In the genomic region with DNA sequence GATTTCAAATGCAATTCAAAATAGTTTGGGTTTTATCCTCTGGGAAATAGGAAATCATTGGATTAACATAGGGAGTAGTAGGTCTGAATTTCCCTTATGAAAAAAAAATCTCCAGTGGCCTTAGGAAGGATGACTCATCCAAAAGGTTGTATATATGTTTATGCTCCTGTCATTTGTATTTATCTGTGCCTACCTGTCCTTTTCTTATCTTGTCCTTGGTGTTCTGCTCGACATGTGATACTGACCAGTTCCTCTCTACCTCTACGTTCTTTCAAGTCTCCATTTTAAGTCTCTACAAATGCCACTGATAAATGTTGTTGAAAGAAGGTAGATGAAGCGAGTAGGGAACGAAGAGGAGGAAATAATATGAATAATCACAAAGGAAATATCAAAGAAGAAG, we compare ENCODE assay signal across 19 cellular contexts. TPM values are rescaled to one million over a fixed set of nuclear protein-coding genes. Genes with fewer than 3 reads are reported as not detected.
DNase-seq lines count a peak whose midpoint lies in the region; ATAC-seq, FAIRE-seq and TF ChIP-seq lines count a peak whose summit lies in the region.
"Had no signal": no experiment of that assay in that cellular context is flagged by ENCODE, and none has a peak within 500 bp of the region (broad histone marks: within the 10 kb centered on the region; RNA-seq: fewer than 3 reads in every experiment).

No MANE protein-coding gene starts in this region.

- in situ Hi-C loops in HepG2 (cut with HindIII; ENCODE audit: extremely low pct_ligation_motif_present, low pct_unique_long_range_greater_than_20kb) (no loop called here), gastrocnemius medialis (cut with MboI; ENCODE audit: low sequenced_read_pairs in 4 of 4) (no loop called here)

- DNase-seq in HepG2 (ENCODE audit: low spot score): no peak
- DNase-seq in right lobe of liver: no peak
- peak; percentile 11 to 38 for DNase-seq in erythroblast (lab: John Stamatoyannopoulos, UW)
- DNase-seq in gastrocnemius medialis: no peak
- DNase-seq in substantia nigra (lab: John Stamatoyannopoulos, UW): no peak
- DNase-seq in NCI-H226: no peak
- no peak for DNase-seq in NCI-H748 treated with DMSO at 0.1 percent for 48 hours (lab: John Stamatoyannopoulos, UW)
- DNase-seq: AML-193, Calu3, DMS 273 treated with DMSO at 0.1 percent for 48 hours, DMS79 treated with DMSO at 0.1 percent for 48 hours, EL, H7 had no signal

- H3K9me3 ChIP-seq in HepG2 (ENCODE audit: low read length): no peaks in the 10 kb centered on the region
- no peaks in the 10 kb centered on the region for H3K9me3 ChIP-seq in right lobe of liver
- no peaks in the 10 kb centered on the region for H3K9me3 ChIP-seq in gastrocnemius medialis
- H3K9me3 ChIP-seq: BLaER1 had no signal

- H3K4me2 ChIP-seq in HepG2 (ENCODE audit: low read depth, low read length): no peak overlapping the region
- H3K4me2 ChIP-seq: BLaER1, GM23338 had no signal

- peaks cover 3% of the 10 kb centered on the region for H3K79me2 ChIP-seq in HepG2 (ENCODE audit: insufficient read depth, low read length)

- H3K4me3 ChIP-seq in HepG2 (replicated peaks in 1 of 3; ENCODE audit: insufficient read depth in 1 of 3, low read depth in 2 of 3, low read length in 3 of 3) (no peak overlapping the region), right lobe of liver (no peak overlapping the region), gastrocnemius medialis (no peak overlapping the region)
- H3K4me3 ChIP-seq: BLaER1, GM23338 had no signal

- no peak for FAIRE-seq in HepG2 (lab: Jason Lieb, UNC)
- FAIRE-seq: G401.6, GM12891 had no signal

- H4K20me1 ChIP-seq in HepG2 (ENCODE audit: insufficient read depth, low read length): no peaks in the 10 kb centered on the region
- H4K20me1 ChIP-seq: BLaER1 had no signal

- no peak overlapping the region for H3K9ac ChIP-seq in HepG2 (ENCODE audit: insufficient read depth, low read depth, low read length)
- H3K9ac ChIP-seq: BLaER1 had no signal

- POLR2A ChIA-PET in HepG2 (lab: Yijun Ruan, JAX): no interaction called here

- intact Hi-C loops in HepG2 (cut with micrococcal nuclease; ENCODE audit: unreplicated experiment) (loop anchor here (5.0 kb wide), 2 partner anchors 97 to 248 kb away; no protein-coding TSS in a partner anchor), right lobe of liver (cut with DNase I) (no loop called here), gastrocnemius medialis (cut with DNase I; ENCODE audit: low total_unique reads) (loop anchor here (5.0 kb wide), 1 partner anchor 172 kb away; no protein-coding TSS in a partner anchor)

- TF ChIP-seq EP300 in HepG2 (IDR thresholded peaks at IDR 0.05; ENCODE audit: low read depth in 2 of 2, low read length in 2 of 2): no peak
- TF ChIP-seq EP300 in HepG2 (CRISPR knock-in tag; IDR thresholded peaks at IDR 0.05; ENCODE audit: borderline replicate concordance): no peak

- H3K4me1 ChIP-seq in HepG2 (ENCODE audit: insufficient read depth, low read length): peaks cover 49% of the 10 kb centered on the region
- no peaks in the 10 kb centered on the region for H3K4me1 ChIP-seq in right lobe of liver
- peaks cover 48 to 54% of the 10 kb centered on the region in 2 donors for H3K4me1 ChIP-seq in gastrocnemius medialis
- H3K4me1 ChIP-seq: BLaER1 had no signal

- no TSS peak for BruUV-seq in HepG2 (replicated peaks; lab: Mats Ljungman, UMichigan)

- H3K36me3 ChIP-seq in HepG2 (replicated peaks in 1 of 2; ENCODE audit: control insufficient read depth in 1 of 2, insufficient read depth in 2 of 2, low read length in 2 of 2) (no peaks in the 10 kb centered on the region), right lobe of liver (no peaks in the 10 kb centered on the region), gastrocnemius medialis (no peaks in the 10 kb centered on the region)
- H3K36me3 ChIP-seq: BLaER1 had no signal

- CTCF ChIA-PET in HepG2 (lab: Yijun Ruan, JAX; ENCODE audit: low intra/inter-chr PET ratio, low total read pairs): no interaction called here

- no peak for TF ChIP-seq CTCF in HepG2 (CRISPR knock-in tag; IDR thresholded peaks at IDR 0.05)
- no peak for TF ChIP-seq CTCF in right lobe of liver (IDR thresholded peaks at IDR 0.05)
- TF ChIP-seq CTCF in gastrocnemius medialis (IDR thresholded peaks at IDR 0.05 in 4 of 5, conservative IDR thresholded peaks at IDR 0.05 in 1 of 5): no peak

- 14% methylated on average over 4 of the region's 4 CpGs for WGBS in HepG2 (ENCODE audit: low lambda C conversion rate)
- 63% methylated on average over 4 of the region's 4 CpGs for WGBS in right lobe of liver (ENCODE audit: insufficient coverage, low coverage, low lambda C conversion rate, missing lambda C conversion rate)

- TF ChIP-seq RAD21 in HepG2 (CRISPR knock-in tag; IDR thresholded peaks at IDR 0.05): no peak

- TF ChIP-seq POLR2A in HepG2 (IDR thresholded peaks at IDR 0.05; ENCODE audit: insufficient read depth in 1 of 2, low read depth in 2 of 2, low read length in 2 of 2) (no peak), right lobe of liver (IDR thresholded peaks at IDR 0.05) (no peak), erythroblast (IDR thresholded peaks at IDR 0.05; ENCODE audit: low read length) (no peak), gastrocnemius medialis (IDR thresholded peaks at IDR 0.05) (no peak)

- no peaks in the 10 kb centered on the region for H3K27me3 ChIP-seq in HepG2 (ENCODE audit: control insufficient read depth in 1 of 2, insufficient read depth in 2 of 2, low read length in 2 of 2)
- H3K27me3 ChIP-seq in right lobe of liver: no peaks in the 10 kb centered on the region
- no peaks in the 10 kb centered on the region for H3K27me3 ChIP-seq in gastrocnemius medialis
- H3K27me3 ChIP-seq: BLaER1 had no signal

- H3K27ac ChIP-seq in HepG2 (ENCODE audit: extremely low read length, insufficient read depth, low read length) (no peak overlapping the region), right lobe of liver (no peak overlapping the region), gastrocnemius medialis (peak overlapping the region in 3 of 4 donors; percentile 21 to 71 (median 55)), substantia nigra (ENCODE audit: low read depth, low read length, poor library complexity, severe bottlenecking) (no peak overlapping the region)
- H3K27ac ChIP-seq: 22Rv1, BLaER1 had no signal

- no peak for ATAC-seq in HepG2
- no peak for ATAC-seq in right lobe of liver
- ATAC-seq in gastrocnemius medialis: no peak
- ATAC-seq: GM23338 had no signal

- no peak overlapping the region for H2AFZ ChIP-seq in HepG2 (ENCODE audit: low read length)
- H2AFZ ChIP-seq: GM23338 had no signal

TF ChIP-seq in HepG2, 621 proteins besides CTCF, POLR2A, EP300 and RAD21 (continues in another document):
- TF ChIP-seq, protein P1, sequence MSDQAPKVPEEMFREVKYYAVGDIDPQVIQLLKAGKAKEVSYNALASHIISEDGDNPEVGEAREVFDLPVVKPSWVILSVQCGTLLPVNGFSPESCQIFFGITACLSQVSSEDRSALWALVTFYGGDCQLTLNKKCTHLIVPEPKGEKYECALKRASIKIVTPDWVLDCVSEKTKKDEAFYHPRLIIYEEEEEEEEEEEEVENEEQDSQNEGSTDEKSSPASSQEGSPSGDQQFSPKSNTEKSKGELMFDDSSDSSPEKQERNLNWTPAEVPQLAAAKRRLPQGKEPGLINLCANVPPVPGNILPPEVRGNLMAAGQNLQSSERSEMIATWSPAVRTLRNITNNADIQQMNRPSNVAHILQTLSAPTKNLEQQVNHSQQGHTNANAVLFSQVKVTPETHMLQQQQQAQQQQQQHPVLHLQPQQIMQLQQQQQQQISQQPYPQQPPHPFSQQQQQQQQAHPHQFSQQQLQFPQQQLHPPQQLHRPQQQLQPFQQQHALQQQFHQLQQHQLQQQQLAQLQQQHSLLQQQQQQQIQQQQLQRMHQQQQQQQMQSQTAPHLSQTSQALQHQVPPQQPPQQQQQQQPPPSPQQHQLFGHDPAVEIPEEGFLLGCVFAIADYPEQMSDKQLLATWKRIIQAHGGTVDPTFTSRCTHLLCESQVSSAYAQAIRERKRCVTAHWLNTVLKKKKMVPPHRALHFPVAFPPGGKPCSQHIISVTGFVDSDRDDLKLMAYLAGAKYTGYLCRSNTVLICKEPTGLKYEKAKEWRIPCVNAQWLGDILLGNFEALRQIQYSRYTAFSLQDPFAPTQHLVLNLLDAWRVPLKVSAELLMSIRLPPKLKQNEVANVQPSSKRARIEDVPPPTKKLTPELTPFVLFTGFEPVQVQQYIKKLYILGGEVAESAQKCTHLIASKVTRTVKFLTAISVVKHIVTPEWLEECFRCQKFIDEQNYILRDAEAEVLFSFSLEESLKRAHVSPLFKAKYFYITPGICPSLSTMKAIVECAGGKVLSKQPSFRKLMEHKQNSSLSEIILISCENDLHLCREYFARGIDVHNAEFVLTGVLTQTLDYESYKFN (CRISPR knock-in tag; conservative IDR thresholded peaks at IDR 0.05): no peak

RNA-seq across cellular contexts. Expression of gene SOX6, which starts 3.0 kb away (rescaled TPM):
- total RNA-seq in HepG2 (2016; rRNA removed; fragmentation: Illumina TruSeq; extraction: Trizol) (11.1 and 11.2 TPM in 2 replicates), right lobe of liver (10 to 100 TPM in 2 of 6 experiments, 1 to 10 TPM in 4; 3.3 to 16.1 (median 7.8) TPM), gastrocnemius medialis (10 to 100 TPM; 25.3 to 42.3 (median 37.4) TPM)
- 5.0 and 7.1 TPM in 2 replicates for total RNA-seq in HepG2 (2016; cell fraction: cytosol; rRNA removed; fragmentation: Illumina TruSeq; extraction: Trizol; ENCODE audit: low read depth)
- 9.8 TPM in 2 replicates for total RNA-seq in HepG2 (2016; cell fraction: insoluble cytoplasmic fraction; rRNA removed; fragmentation: Illumina TruSeq; extraction: Trizol)
- 3.7 and 4.3 TPM in 2 replicates for total RNA-seq in HepG2 (2016; cell fraction: membrane; rRNA removed; fragmentation: Illumina TruSeq; extraction: Trizol)
- 42.1 and 45.0 TPM in 2 replicates for total RNA-seq in HepG2 (2016; cell fraction: nucleus; rRNA removed; fragmentation: Illumina TruSeq; extraction: Trizol)
- polyA plus RNA-seq in HepG2 (2011; rRNA removed): 2.0 and 2.6 TPM in 2 replicates
- 1.5 and 1.6 TPM in 2 replicates for polyA plus RNA-seq in HepG2 (2011; cell fraction: cytosol; rRNA removed)
- 3.0 TPM in 2 replicates for polyA plus RNA-seq in HepG2 (2011; cell fraction: nucleus; rRNA removed)
- polyA plus RNA-seq in HepG2 (2012): 1.9 and 2.6 TPM in 2 replicates
- polyA plus RNA-seq in HepG2 (2016; cell fraction: cytosol; fragmentation: Illumina TruSeq; extraction: Trizol; ENCODE audit: low read depth): 0.21 and 0.66 TPM in 2 replicates
- polyA plus RNA-seq in HepG2 (2016; cell fraction: insoluble cytoplasmic fraction; fragmentation: Illumina TruSeq; extraction: Trizol; ENCODE audit: low read depth): 6.1 and 7.0 TPM in 2 replicates
- polyA plus RNA-seq in HepG2 (2016; cell fraction: membrane; fragmentation: Illumina TruSeq; extraction: Trizol; ENCODE audit: low read depth): 0.65 and 1.4 TPM in 2 replicates
- 6.4 and 8.3 TPM in 2 replicates for polyA plus RNA-seq in HepG2 (2016; cell fraction: nucleus; fragmentation: Illumina TruSeq; extraction: Trizol; ENCODE audit: insufficient read depth, low read depth)
- 0.30 and 10.1 TPM in 2 replicates for polyA minus RNA-seq in HepG2 (2011; rRNA and poly(A)+ RNA removed; ENCODE audit: low replicate concordance)
- 3.0 and 5.5 TPM in 2 replicates for polyA minus RNA-seq in HepG2 (2011; cell fraction: cytosol; rRNA and poly(A)+ RNA removed)
- polyA minus RNA-seq in HepG2 (2011; cell fraction: nucleus; rRNA and poly(A)+ RNA removed): 72.4 and 79.2 TPM in 2 replicates
- polyA plus RNA-seq: IgD-negative memory B cell had no signal

Comparison
In these comparisons a context has a peak if more than half of its experiments do, and no peak if none do; other contexts are left out.
1. intact Hi-C loops: an anchor here in HepG2 (5.0 kb wide) and gastrocnemius medialis (5.0 kb wide); none called in right lobe of liver.
2. DNase-seq: peak in erythroblast (2 of 2); none in HepG2 (single experiment), right lobe of liver (0 of 3), gastrocnemius medialis (0 of 2), substantia nigra (0 of 49), NCI-H226 (single experiment) and NCI-H748 treated with DMSO at 0.1 percent for 48 hours (single experiment).
3. H3K27ac ChIP-seq: peak in gastrocnemius medialis (3 of 4); none in HepG2 (single experiment), right lobe of liver (0 of 3) and substantia nigra (single experiment).